Comparison of ENCODE assay signal across 8 cellular contexts in the genomic region with DNA sequence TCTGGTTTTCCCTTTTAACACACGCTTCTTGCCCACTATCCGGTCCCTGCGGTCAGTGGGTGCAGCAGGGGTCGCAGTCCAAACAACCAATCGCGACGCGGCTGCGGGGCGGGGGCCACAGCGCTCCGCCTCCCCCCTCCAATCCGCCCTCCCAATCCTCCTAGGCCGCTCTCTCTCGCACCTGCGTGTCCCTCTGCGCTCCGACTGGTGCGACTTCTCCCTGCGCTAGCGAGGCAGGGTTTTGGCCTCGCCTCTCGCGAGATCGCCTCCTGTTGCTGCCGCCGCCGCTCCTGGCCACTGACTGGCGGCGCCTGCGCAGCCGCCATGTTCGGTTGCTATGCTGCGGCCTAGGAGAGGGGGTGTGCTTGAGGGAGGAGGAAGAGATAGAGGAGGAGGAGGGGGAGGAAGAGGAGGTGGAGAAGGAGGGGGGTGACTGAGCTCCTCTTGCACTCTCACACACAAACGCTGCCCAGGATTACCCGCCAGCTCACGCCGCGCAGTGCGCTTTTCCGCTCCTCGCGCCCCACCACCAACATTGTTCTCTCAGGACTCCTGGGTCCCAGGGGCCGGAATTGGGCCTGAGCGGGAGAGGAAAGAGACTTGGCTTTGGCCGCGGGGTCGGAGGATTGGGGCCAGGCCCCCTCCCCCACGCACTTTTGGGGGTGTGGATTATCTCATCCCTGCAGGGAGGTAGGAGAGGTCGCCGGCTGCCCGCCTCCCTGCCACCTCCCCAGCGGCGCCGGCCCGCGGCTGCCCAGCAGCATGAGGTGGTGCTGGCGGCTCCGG. TPM values are rescaled to one million over a fixed set of nuclear protein-coding genes. Genes with fewer than 3 reads are reported as not detected.
DNase-seq lines count a peak whose midpoint lies in the region; ATAC-seq, FAIRE-seq and TF ChIP-seq lines count a peak whose summit lies in the region.

A gene with protein sequence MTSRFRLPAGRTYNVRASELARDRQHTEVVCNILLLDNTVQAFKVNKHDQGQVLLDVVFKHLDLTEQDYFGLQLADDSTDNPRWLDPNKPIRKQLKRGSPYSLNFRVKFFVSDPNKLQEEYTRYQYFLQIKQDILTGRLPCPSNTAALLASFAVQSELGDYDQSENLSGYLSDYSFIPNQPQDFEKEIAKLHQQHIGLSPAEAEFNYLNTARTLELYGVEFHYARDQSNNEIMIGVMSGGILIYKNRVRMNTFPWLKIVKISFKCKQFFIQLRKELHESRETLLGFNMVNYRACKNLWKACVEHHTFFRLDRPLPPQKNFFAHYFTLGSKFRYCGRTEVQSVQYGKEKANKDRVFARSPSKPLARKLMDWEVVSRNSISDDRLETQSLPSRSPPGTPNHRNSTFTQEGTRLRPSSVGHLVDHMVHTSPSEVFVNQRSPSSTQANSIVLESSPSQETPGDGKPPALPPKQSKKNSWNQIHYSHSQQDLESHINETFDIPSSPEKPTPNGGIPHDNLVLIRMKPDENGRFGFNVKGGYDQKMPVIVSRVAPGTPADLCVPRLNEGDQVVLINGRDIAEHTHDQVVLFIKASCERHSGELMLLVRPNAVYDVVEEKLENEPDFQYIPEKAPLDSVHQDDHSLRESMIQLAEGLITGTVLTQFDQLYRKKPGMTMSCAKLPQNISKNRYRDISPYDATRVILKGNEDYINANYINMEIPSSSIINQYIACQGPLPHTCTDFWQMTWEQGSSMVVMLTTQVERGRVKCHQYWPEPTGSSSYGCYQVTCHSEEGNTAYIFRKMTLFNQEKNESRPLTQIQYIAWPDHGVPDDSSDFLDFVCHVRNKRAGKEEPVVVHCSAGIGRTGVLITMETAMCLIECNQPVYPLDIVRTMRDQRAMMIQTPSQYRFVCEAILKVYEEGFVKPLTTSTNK (plus strand): TSS at position 472 of the 786 bp plus-strand sequence. CDS start 49,932 bp downstream, outside the sequence.

- DNase-seq in AG10803 (ENCODE audit: low read depth) (peak; percentile 99), NCI-H460 (ENCODE audit: extremely low read depth, low read depth) (peak; percentile 98), cerebellar nuclear complex (lab: John Stamatoyannopoulos, UW) (peak; percentile 87 to 94)
- peak; percentile 94 for DNase-seq in activated CD4-positive, CD25-positive, alpha-beta regulatory T cell treated with anti-CD3 and anti-CD28 coated beads, Interleukin-2, amount 50 U/mL, for 72 hours
- peak; percentile 92 for DNase-seq in stimulated activated CD4-positive, alpha-beta T cell treated with anti-CD3 and anti-CD28 coated beads, Interleukin-12 subunit alpha, Interleukin-12 subunit beta, amount 100 ng/mL, for 4 hours

- peak; percentile 45 for FAIRE-seq in islet of Langerhans (lab: Jason Lieb, UNC)

- ATAC-seq in GM19043 (IDR thresholded peaks at IDR 0.05; ENCODE audit: low read depth, unreplicated experiment) (peak; percentile 90), HG03378 (IDR thresholded peaks at IDR 0.05; ENCODE audit: unreplicated experiment) (peak; percentile 92)

- TF ChIP-seq CTCF in AG10803 (conservative IDR thresholded peaks at IDR 0.05; ENCODE audit: low read length): no peak; the same call in 1 of the 2 replicates

- H3K4me3 ChIP-seq in AG10803 (ENCODE audit: low read length): peak within 1 kb of the TSS; percentile 79

RNA-seq across cellular contexts. Expression of the gene that starts here (rescaled TPM):
- total RNA-seq in NCI-H460 (2014; rRNA removed; shearing (Covaris generic)): 33.1 and 34.3 TPM in 2 replicates
- polyA plus RNA-seq in NCI-H460 (2014; cell fraction: nucleus; rRNA removed): 19.6 and 24.1 TPM in 2 replicates

Comparison
In these comparisons a context has a peak if more than half of its experiments do, and no peak if none do; other contexts are left out.
1. Peak in every context shown above with its lines: DNase-seq, ATAC-seq and H3K4me3 ChIP-seq.